ENCODE assay signal across 8 cellular contexts in the genomic region with DNA sequence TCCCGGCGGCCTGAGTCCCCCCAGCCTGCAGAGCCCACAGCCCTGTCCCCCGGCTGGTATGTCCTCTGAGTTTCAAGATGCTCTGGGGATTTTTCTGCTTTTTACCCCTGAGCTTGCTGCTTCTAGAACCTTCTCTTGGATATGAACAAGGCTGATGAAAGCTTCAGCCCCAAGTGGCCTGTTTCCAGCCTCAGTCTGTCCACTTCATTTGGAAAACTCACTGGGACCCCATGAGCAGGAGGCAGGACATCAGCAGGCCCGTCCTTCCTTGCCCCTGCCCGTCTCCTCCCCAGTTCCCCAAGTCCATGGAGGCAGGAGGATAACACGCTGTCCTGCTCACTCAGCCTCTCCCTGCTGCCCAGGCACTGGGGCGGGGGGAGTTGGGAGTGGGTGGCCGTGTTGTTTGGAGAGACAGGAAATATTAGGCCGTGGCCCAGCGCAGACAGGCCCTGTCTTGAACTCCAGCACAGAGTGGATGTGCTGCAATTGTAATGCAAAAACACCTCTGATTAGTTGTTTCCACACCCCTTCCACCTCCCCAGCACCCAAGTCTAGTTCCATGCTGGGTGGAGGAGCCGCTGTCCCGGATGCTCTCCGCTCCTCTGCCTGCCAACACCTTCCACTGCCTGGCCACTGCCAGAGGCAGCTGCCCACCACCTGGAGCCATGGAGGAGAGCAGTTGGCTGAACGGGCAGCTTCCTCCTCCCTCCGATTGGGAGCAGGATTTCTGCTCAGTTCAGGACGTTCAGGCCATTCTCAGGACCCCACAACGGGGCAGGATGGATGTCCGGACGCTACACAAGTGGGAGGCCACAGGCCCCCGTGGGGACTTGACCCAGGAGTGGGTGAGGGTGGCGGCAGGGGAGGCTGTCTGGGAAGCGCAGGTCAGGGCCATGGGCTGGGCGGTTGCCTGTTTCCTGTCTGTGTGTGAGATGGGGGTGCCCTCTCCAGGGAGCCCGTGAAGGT.
A peak's percentile ranks its signal among the peaks of the same experiment; 100 is the strongest.
DNase-seq lines count a peak whose midpoint lies in the region; ATAC-seq and TF ChIP-seq lines count a peak whose summit lies in the region.

No MANE protein-coding gene starts in this region.

- POLR2A ChIA-PET in Panc1 (lab: Charles Lee), result no interaction called here
- POLR2A ChIA-PET in activated CD4-positive, alpha-beta memory T cell treated with anti-CD3 and anti-CD28 coated beads for 36 hours (lab: Charles Lee), result no interaction called here

- no peaks in the 10 kb centered on the region for H4K20me1 ChIP-seq in DND-41 (ENCODE audit: insufficient read depth, low read length)

- no peak overlapping the region for H2AFZ ChIP-seq in DND-41 (ENCODE audit: low read depth, low read length)

- CTCF ChIA-PET in Panc1 (lab: Charles Lee), result interaction anchor here (0.6 kb wide), 1 partner anchor 82 kb away, joined by 3 read pairs; no protein-coding TSS in a partner anchor
- CTCF ChIA-PET in activated CD4-positive, alpha-beta memory T cell treated with anti-CD3 and anti-CD28 coated beads for 36 hours (lab: Charles Lee), result interaction anchor here (1.2 to 1.4 kb wide), 2 partner anchors 23 to 220 kb away, joined by 3 to 6 read pairs; no protein-coding TSS in a partner anchor

- intact Hi-C loops in Panc1 (cut with micrococcal nuclease; ENCODE audit: unreplicated experiment), result no loop called here
- intact Hi-C loops in cardiac septum (cut with DNase I), result loop anchor here (10.0 kb wide), 2 partner anchors 159 to 281 kb away; a partner anchor contains a TSS
- intact Hi-C loops in prostate gland (cut with DNase I), result loop anchor here (10.0 kb wide), 1 partner anchor 219 kb away; a partner anchor contains a TSS
- intact Hi-C loops in activated CD4-positive, alpha-beta memory T cell treated with anti-CD3 and anti-CD28 coated beads for 36 hours (cut with micrococcal nuclease), result no loop called here

- no peak overlapping the region for H3K27ac Mint-ChIP-seq in activated CD4-positive, alpha-beta memory T cell treated with anti-CD3 and anti-CD28 coated beads for 36 hours

- no peak overlapping the region for H3K4me3 Mint-ChIP-seq in activated CD4-positive, alpha-beta memory T cell treated with anti-CD3 and anti-CD28 coated beads for 36 hours

- DNase-seq in DND-41, result peak; percentile 5
- no peak for DNase-seq in Panc1 (ENCODE audit: low read depth, low spot score)
- peak; percentile 74 for DNase-seq in cardiac septum (ENCODE audit: low spot score)
- DNase-seq in prostate gland (ENCODE audit: low spot score), result peak; percentile 62
- DNase-seq in SW480 (ENCODE audit: low spot score), result no peak
- no peak for DNase-seq in NK-92 (lab: John Stamatoyannopoulos, UW; ENCODE audit: unreplicated experiment)
- DNase-seq in activated CD4-positive, alpha-beta memory T cell treated with anti-CD3 and anti-CD28 coated beads for 36 hours, result no peak
- no peak for DNase-seq in NCI-H2171 (lab: John Stamatoyannopoulos, UW)

- 18% methylated on average over 24 of the region's 24 CpGs for WGBS in prostate gland

- H3K36me3 ChIP-seq in DND-41 (ENCODE audit: insufficient read depth, low read length) (no peaks in the 10 kb centered on the region), Panc1 (ENCODE audit: control insufficient read depth, insufficient read depth, low read length) (no peaks in the 10 kb centered on the region), prostate gland (no peaks in the 10 kb centered on the region)

- H3K27me3 ChIP-seq in DND-41 (ENCODE audit: insufficient read depth, low read length, poor library complexity) (no peaks in the 10 kb centered on the region), Panc1 (ENCODE audit: control insufficient read depth, insufficient read depth, low read length) (no peaks in the 10 kb centered on the region), prostate gland (replicated peaks; ENCODE audit: insufficient read depth) (no peaks in the 10 kb centered on the region)

- TF ChIP-seq CTCF in DND-41 (IDR thresholded peaks at IDR 0.05; ENCODE audit: borderline replicate concordance, extremely low read depth, low read length, poor library complexity, severe bottlenecking) (no peak), Panc1 (IDR thresholded peaks at IDR 0.05) (no peak), prostate gland (IDR thresholded peaks at IDR 0.05) (no peak)

- no peaks in the 10 kb centered on the region for H3K4me1 Mint-ChIP-seq in activated CD4-positive, alpha-beta memory T cell treated with anti-CD3 and anti-CD28 coated beads for 36 hours (ENCODE audit: low read depth)

- no peak for TF ChIP-seq POLR2A in prostate gland (IDR thresholded peaks at IDR 0.05)

- no peaks in the 10 kb centered on the region for H3K36me3 Mint-ChIP-seq in activated CD4-positive, alpha-beta memory T cell treated with anti-CD3 and anti-CD28 coated beads for 36 hours

- no peak for ATAC-seq in DND-41 (ENCODE audit: insufficient read depth, low read depth)
- no peak for ATAC-seq in Panc1

- no peak overlapping the region for H3K4me2 ChIP-seq in DND-41 (ENCODE audit: insufficient read depth, low read length)

- H3K27ac ChIP-seq in DND-41 (ENCODE audit: low read length) (0 out of 2 replicates have a peak overlapping the region, but pooled peaks have one; percentile 4), Panc1 (ENCODE audit: low read length) (peak overlapping the region; percentile 70), prostate gland (peak overlapping the region; percentile 67 to 70)

- in situ Hi-C loops in Panc1 (cut with HindIII; ENCODE audit: low pct_unique_long_range_greater_than_20kb, low sequenced_read_pairs), result no loop called here

- H3K9me3 Mint-ChIP-seq in activated CD4-positive, alpha-beta memory T cell treated with anti-CD3 and anti-CD28 coated beads for 36 hours, result no peaks in the 10 kb centered on the region

- peaks cover 16% of the 10 kb centered on the region for H3K4me1 ChIP-seq in DND-41 (ENCODE audit: insufficient read depth, low read length)
- H3K4me1 ChIP-seq in Panc1 (ENCODE audit: control insufficient read depth, insufficient read depth, low read length), result peaks cover 34% of the 10 kb centered on the region
- peaks cover 8% of the 10 kb centered on the region for H3K4me1 ChIP-seq in prostate gland (replicated peaks)

- H3K27me3 Mint-ChIP-seq in activated CD4-positive, alpha-beta memory T cell treated with anti-CD3 and anti-CD28 coated beads for 36 hours, result no peaks in the 10 kb centered on the region

- no peaks in the 10 kb centered on the region for H3K9me3 ChIP-seq in DND-41 (ENCODE audit: insufficient read depth, low read length, severe bottlenecking)
- no peaks in the 10 kb centered on the region for H3K9me3 ChIP-seq in Panc1 (ENCODE audit: control insufficient read depth, insufficient read depth, low read depth, low read length)
- H3K9me3 ChIP-seq in prostate gland, result no peaks in the 10 kb centered on the region

- no TSS peak for BruUV-seq in Panc1 (replicated peaks; lab: Mats Ljungman, UMichigan)

- no peak overlapping the region for H3K9ac ChIP-seq in DND-41 (ENCODE audit: low read depth, low read length)

- H3K4me3 ChIP-seq in DND-41 (ENCODE audit: low read depth in 1 of 2, low read length in 2 of 2), result no peak overlapping the region
- no peak overlapping the region for H3K4me3 ChIP-seq in Panc1 (ENCODE audit: low read depth in 2 of 2, low read length in 2 of 2)
- H3K4me3 ChIP-seq in prostate gland, result no peak overlapping the region

- H3K79me2 ChIP-seq in DND-41 (ENCODE audit: insufficient read depth, low read length), result no peaks in the 10 kb centered on the region

Comparison
In these comparisons a context has a peak if more than half of its experiments do, and no peak if none do; other contexts are left out.
1. DNase-seq: peak in DND-41 (single experiment), cardiac septum (single experiment) and prostate gland (single experiment); none in Panc1 (single experiment), SW480 (single experiment), NK-92 (single experiment), activated CD4-positive, alpha-beta memory T cell treated with anti-CD3 and anti-CD28 coated beads for 36 hours (single experiment) and NCI-H2171 (single experiment).
2. H3K27ac ChIP-seq: peak in every context shown above with its lines; median percentile 70 in Panc1; 68 in prostate gland; 4 in DND-41.
3. intact Hi-C loops: an anchor here in cardiac septum (10.0 kb wide) and prostate gland (10.0 kb wide); none called in Panc1 and activated CD4-positive, alpha-beta memory T cell treated with anti-CD3 and anti-CD28 coated beads for 36 hours.